1 cellular context compared by ENCODE assay signal in the genomic region with DNA sequence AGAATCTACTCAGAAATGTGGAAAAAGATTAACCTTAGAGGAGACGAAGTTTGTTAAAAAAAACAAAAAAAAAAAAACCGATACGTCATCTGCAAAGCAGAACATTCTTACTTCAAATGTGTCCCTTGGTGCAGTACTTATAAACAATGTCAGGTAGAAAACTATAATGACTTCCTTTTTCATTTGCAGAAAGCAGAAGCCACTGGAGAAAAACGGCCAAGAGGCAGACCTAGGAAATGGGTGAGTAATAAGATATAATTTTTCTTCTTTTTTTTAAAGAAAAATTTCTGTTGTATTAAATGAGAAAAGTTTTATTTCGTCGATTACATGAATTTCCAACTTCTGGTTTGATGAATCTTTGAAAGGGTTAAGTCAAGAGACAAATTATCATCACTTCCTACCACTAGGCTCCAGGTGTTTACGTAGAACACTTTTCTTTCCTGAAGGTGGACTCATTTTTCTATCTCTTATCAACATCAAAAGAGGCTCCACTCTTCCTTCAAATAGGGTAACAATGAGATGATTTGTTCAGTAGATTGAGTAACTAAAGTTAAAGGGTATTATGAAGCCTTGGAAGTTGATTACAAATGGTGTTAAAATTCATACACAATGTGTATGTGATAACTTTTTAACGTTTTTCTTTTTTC.
TF ChIP-seq lines count a peak whose summit lies in the region.

No MANE protein-coding gene starts in this region.

TF ChIP-seq in IMR-90, 13 proteins besides CTCF, POLR2A, EP300 and RAD21:
- TF ChIP-seq, protein P1, sequence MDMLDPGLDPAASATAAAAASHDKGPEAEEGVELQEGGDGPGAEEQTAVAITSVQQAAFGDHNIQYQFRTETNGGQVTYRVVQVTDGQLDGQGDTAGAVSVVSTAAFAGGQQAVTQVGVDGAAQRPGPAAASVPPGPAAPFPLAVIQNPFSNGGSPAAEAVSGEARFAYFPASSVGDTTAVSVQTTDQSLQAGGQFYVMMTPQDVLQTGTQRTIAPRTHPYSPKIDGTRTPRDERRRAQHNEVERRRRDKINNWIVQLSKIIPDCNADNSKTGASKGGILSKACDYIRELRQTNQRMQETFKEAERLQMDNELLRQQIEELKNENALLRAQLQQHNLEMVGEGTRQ (IDR thresholded peaks at IDR 0.05; ENCODE audit: low read depth, low read length), result no peak
- TF ChIP-seq MAFK (IDR thresholded peaks at IDR 0.05; ENCODE audit: low read depth, low read length) (no peak), BHLHE40 (IDR thresholded peaks at IDR 0.05; ENCODE audit: low read depth, low read length) (no peak), MAZ (IDR thresholded peaks at IDR 0.05; ENCODE audit: borderline replicate concordance, low read depth, low read length) (no peak), SMC3 (IDR thresholded peaks at IDR 0.05; ENCODE audit: low read depth, low read length) (no peak), CEBPB (IDR thresholded peaks at IDR 0.05; ENCODE audit: low read depth, low read length) (no peak), FOS (IDR thresholded peaks at IDR 0.05; ENCODE audit: low read depth, low read length) (no peak), NFE2L2 (IDR thresholded peaks at IDR 0.05; ENCODE audit: low read depth, low read length) (no peak), RFX5 (IDR thresholded peaks at IDR 0.05; ENCODE audit: low read depth, low read length) (no peak), CHD1 (IDR thresholded peaks at IDR 0.05; ENCODE audit: low read depth, low read length) (no peak), RCOR1 (IDR thresholded peaks at IDR 0.05; ENCODE audit: insufficient replicate concordance, low read length) (no peak)
- TF ChIP-seq, protein P2, sequence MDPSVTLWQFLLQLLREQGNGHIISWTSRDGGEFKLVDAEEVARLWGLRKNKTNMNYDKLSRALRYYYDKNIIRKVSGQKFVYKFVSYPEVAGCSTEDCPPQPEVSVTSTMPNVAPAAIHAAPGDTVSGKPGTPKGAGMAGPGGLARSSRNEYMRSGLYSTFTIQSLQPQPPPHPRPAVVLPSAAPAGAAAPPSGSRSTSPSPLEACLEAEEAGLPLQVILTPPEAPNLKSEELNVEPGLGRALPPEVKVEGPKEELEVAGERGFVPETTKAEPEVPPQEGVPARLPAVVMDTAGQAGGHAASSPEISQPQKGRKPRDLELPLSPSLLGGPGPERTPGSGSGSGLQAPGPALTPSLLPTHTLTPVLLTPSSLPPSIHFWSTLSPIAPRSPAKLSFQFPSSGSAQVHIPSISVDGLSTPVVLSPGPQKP (IDR thresholded peaks at IDR 0.05; ENCODE audit: borderline replicate concordance, low read depth, low read length), result no peak
